In the genomic region with DNA sequence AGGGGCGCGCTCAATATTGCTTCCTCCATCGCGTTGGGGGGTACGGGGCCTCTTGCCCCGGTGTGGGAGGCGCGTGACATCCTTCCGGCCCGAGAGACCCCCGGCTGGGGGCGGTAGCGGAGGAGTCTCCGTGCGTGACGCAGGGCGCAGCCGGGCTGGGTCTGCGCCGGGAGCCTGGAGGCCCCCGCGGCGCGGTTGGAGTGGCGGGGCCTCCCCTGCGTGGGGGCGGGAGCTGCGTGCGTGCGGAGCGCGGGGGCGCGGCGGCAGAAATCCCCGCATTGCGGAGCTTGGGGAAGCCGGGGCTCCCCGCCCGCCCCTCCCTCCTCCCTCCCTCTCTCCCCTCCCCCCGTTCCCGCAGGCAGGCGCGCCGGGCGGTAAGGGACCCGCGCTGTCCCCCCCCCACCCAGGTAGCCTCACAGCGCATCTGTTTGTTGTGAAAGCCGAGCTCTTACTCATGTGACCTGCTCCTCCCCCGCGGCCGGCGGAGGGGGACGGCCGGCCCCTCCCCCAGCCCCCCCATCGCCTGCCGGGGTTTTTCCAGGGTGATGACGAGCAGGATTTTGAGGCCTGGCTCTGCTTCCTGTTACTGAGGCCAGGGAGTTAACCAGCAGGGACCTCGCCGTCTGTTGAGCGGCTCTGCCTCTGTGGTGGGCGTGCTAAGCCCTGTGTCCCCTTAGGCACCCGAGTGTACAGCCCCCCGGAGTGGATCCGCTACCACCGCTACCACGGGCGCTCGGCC, we compare ENCODE assay signal across 9 cellular contexts. TPM values are rescaled to one million over a fixed set of nuclear protein-coding genes. Genes with fewer than 3 reads are reported as not detected.
DNase-seq lines count a peak whose midpoint lies in the region; ATAC-seq, FAIRE-seq and TF ChIP-seq lines count a peak whose summit lies in the region.
"Had no signal": no experiment of that assay in that cellular context is flagged by ENCODE, and none has a peak within 500 bp of the region (broad histone marks: within the 10 kb centered on the region; RNA-seq: fewer than 3 reads in every experiment).

No MANE protein-coding gene starts in this region.

- no peaks in the 10 kb centered on the region for H3K9me3 Mint-ChIP-seq in nephron progenitor cell

- H3K27ac Mint-ChIP-seq in nephron progenitor cell = peak overlapping the region; percentile 69

- H3K36me3 Mint-ChIP-seq in nephron progenitor cell (ENCODE audit: low read depth) = no peaks in the 10 kb centered on the region

- H3K36me3 ChIP-seq in SJCRH30 = peaks cover 21% of the 10 kb centered on the region

- TF ChIP-seq CTCF in nephron progenitor cell (IDR thresholded peaks at IDR 0.05) = no peak

- H3K4me3 ChIP-seq in SJCRH30 = peak overlapping the region; percentile 64

- no peak for FAIRE-seq in HTR-8/SVneo (lab: Jason Lieb, UNC)
- FAIRE-seq: colon had no signal

- H3K4me1 Mint-ChIP-seq in nephron progenitor cell = peaks cover 46% of the 10 kb centered on the region

- H3K27me3 Mint-ChIP-seq in nephron progenitor cell (ENCODE audit: low read depth, poor library complexity) = no peaks in the 10 kb centered on the region

- DNase-seq in COR-L47 (lab: John Stamatoyannopoulos, UW) (peak; percentile 89), HTR-8/SVneo (ENCODE audit: insufficient read length, low spot score) (peak; percentile 83), SJCRH30 (peak; percentile 74 to 79), activated gamma-delta T cell treated with Interleukin-2 at 50 U/mL for 16 hours (peak; percentile 72), fibroblast of the conjunctiva (ENCODE audit: low read depth) (peak; percentile 79), nephron progenitor cell (peak; percentile 81)
- peak; percentile 46 to 88 (median 72) for DNase-seq in stimulated activated naive CD4-positive, alpha-beta T cell (lab: John Stamatoyannopoulos, UW)

- no peak overlapping the region for H3K27ac ChIP-seq in SJCRH30

- H3K27me3 ChIP-seq in SJCRH30 = no peaks in the 10 kb centered on the region

- H3K4me3 Mint-ChIP-seq in nephron progenitor cell = peak overlapping the region; percentile 86

- no peaks in the 10 kb centered on the region for H3K9me3 ChIP-seq in SJCRH30 (replicated peaks)

- no peak for ATAC-seq in HG02884 (IDR thresholded peaks at IDR 0.05; ENCODE audit: unreplicated experiment)

- peaks cover 36% of the 10 kb centered on the region for H3K4me1 ChIP-seq in SJCRH30

RNA-seq across cellular contexts. Expression of gene PIM3, which starts 1.6 kb away (rescaled TPM):
- total RNA-seq in SJCRH30 (2014; rRNA removed; shearing (Covaris generic)) = 51.2 and 53.6 TPM in 2 replicates

RNA-seq across cellular contexts. Expression of gene CRELD2, which starts 43.7 kb away (rescaled TPM):
- 37.6 and 39.7 TPM in 2 replicates for total RNA-seq in SJCRH30 (2014; rRNA removed; shearing (Covaris generic))

RNA-seq across cellular contexts. Expression of gene ALG12, which starts 43.9 kb away (rescaled TPM):
- total RNA-seq in SJCRH30 (2014; rRNA removed; shearing (Covaris generic)) = 24.2 and 24.3 TPM in 2 replicates

RNA-seq across cellular contexts. Expression of gene IL17REL, which starts 50.4 kb away (rescaled TPM):
- not detected in 2 replicates for total RNA-seq in SJCRH30 (2014; rRNA removed; shearing (Covaris generic))
